ENCODE assay signal across 1 cellular context in the genomic region with DNA sequence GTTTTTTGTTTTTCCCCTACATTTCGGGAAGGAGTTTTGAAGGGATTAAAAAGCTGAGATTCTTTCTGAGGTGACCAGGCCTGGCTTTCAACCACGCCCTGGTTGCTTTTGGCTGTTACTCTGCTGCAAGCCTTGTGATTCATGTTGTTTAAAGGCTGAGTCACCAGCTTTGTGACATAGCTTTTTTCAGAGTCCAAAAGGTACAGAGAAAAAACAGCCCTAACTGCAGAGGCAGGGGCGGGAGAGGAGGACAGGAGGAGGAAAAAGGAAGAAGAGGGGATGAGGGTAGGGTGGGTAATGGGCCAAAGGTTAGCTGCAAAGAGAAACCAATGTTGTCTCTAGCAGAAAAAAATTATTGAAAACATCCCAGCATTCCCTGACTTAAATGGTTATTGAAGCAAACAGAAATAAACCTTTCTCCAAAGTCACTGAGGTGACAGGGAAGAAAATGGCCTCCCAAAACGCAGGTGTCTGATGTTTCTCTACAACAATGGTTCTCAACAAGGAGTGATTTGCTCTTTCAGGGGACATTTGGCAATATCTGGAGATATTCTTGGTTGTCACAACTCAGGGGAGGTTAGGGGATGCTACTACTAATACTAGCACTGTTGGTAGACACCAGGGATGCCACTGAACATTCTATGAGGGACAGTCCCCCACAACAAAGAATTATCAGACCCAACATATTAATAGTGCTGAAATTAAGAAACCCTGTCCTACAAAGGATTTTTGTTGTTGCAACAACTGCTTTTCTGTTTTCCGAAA.
TF ChIP-seq lines count a peak whose summit lies in the region.

No MANE protein-coding gene starts in this region.

TF ChIP-seq in K562, 482 proteins besides CTCF, POLR2A, EP300 and RAD21 (continued from another document and continues in another):
- no peak for TF ChIP-seq ZBTB34 (CRISPR knock-in tag; IDR thresholded peaks at IDR 0.05)
- TF ChIP-seq MXI1 (IDR thresholded peaks at IDR 0.05; ENCODE audit: low read depth, low read length), result 0 out of 2 replicates have a peak, but pooled peaks have one; percentile 12
- TF ChIP-seq NFRKB (IDR thresholded peaks at IDR 0.05; ENCODE audit: low read depth), result peak; percentile 87
- TF ChIP-seq SUPT5H (IDR thresholded peaks at IDR 0.05), result peak; percentile 48; the same call in 1 of the 2 replicates
- TF ChIP-seq E2F8 (IDR thresholded peaks at IDR 0.05; ENCODE audit: low read depth, partially characterized antibody), result peak; percentile 28
- TF ChIP-seq TRIM24 (IDR thresholded peaks at IDR 0.05), result peak in 1 of 2 experiments; percentile 12; a peak in 1 of 4 replicates
- no peak for TF ChIP-seq ATF4 (CRISPR knock-in tag; IDR thresholded peaks at IDR 0.05)
- TF ChIP-seq CBFA2T2 (conservative IDR thresholded peaks at IDR 0.05), result no peak
- TF ChIP-seq ERF (CRISPR knock-in tag; IDR thresholded peaks at IDR 0.05), result no peak
- TF ChIP-seq LEF1 (IDR thresholded peaks at IDR 0.05), result peak; percentile 15; the same call in 1 of the 2 replicates
- no peak for TF ChIP-seq PRMT5 (CRISPR knock-in tag; IDR thresholded peaks at IDR 0.05)
- TF ChIP-seq RBM39 (optimal IDR thresholded peaks at IDR 0.05; ENCODE audit: low read depth, low read length), result no peak
- no peak for TF ChIP-seq SP2 (IDR thresholded peaks at IDR 0.05; ENCODE audit: extremely low read depth, low read depth, low read length, poor library complexity, severe bottlenecking)
- no peak for TF ChIP-seq FOXK1 (CRISPR knock-in tag; IDR thresholded peaks at IDR 0.05; ENCODE audit: borderline replicate concordance)
- TF ChIP-seq COPS2 (conservative IDR thresholded peaks at IDR 0.05), result no peak
- TF ChIP-seq, protein P1, sequence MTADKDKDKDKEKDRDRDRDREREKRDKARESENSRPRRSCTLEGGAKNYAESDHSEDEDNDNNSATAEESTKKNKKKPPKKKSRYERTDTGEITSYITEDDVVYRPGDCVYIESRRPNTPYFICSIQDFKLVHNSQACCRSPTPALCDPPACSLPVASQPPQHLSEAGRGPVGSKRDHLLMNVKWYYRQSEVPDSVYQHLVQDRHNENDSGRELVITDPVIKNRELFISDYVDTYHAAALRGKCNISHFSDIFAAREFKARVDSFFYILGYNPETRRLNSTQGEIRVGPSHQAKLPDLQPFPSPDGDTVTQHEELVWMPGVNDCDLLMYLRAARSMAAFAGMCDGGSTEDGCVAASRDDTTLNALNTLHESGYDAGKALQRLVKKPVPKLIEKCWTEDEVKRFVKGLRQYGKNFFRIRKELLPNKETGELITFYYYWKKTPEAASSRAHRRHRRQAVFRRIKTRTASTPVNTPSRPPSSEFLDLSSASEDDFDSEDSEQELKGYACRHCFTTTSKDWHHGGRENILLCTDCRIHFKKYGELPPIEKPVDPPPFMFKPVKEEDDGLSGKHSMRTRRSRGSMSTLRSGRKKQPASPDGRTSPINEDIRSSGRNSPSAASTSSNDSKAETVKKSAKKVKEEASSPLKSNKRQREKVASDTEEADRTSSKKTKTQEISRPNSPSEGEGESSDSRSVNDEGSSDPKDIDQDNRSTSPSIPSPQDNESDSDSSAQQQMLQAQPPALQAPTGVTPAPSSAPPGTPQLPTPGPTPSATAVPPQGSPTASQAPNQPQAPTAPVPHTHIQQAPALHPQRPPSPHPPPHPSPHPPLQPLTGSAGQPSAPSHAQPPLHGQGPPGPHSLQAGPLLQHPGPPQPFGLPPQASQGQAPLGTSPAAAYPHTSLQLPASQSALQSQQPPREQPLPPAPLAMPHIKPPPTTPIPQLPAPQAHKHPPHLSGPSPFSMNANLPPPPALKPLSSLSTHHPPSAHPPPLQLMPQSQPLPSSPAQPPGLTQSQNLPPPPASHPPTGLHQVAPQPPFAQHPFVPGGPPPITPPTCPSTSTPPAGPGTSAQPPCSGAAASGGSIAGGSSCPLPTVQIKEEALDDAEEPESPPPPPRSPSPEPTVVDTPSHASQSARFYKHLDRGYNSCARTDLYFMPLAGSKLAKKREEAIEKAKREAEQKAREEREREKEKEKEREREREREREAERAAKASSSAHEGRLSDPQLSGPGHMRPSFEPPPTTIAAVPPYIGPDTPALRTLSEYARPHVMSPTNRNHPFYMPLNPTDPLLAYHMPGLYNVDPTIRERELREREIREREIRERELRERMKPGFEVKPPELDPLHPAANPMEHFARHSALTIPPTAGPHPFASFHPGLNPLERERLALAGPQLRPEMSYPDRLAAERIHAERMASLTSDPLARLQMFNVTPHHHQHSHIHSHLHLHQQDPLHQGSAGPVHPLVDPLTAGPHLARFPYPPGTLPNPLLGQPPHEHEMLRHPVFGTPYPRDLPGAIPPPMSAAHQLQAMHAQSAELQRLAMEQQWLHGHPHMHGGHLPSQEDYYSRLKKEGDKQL (CRISPR knock-in tag; IDR thresholded peaks at IDR 0.05; ENCODE audit: borderline replicate concordance), result no peak
- TF ChIP-seq YBX1 (IDR thresholded peaks at IDR 0.05), result no peak
- TF ChIP-seq MAZ (CRISPR knock-in tag; conservative IDR thresholded peaks at IDR 0.05 in 1 of 2, IDR thresholded peaks at IDR 0.05 in 1 of 2), result peak in 1 of 2 experiments; percentile 37; a peak in 1 of 4 replicates
- TF ChIP-seq PCBP1 (IDR thresholded peaks at IDR 0.05; ENCODE audit: low read depth, low read length, poor library complexity, severe bottlenecking), result no peak
- TF ChIP-seq, protein P2, sequence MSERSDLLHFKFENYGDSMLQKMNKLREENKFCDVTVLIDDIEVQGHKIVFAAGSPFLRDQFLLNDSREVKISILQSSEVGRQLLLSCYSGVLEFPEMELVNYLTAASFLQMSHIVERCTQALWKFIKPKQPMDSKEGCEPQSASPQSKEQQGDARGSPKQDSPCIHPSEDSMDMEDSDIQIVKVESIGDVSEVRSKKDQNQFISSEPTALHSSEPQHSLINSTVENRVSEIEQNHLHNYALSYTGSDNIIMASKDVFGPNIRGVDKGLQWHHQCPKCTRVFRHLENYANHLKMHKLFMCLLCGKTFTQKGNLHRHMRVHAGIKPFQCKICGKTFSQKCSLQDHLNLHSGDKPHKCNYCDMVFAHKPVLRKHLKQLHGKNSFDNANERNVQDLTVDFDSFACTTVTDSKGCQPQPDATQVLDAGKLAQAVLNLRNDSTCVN (CRISPR knock-in tag; IDR thresholded peaks at IDR 0.05), result 0 out of 2 replicates have a peak, but pooled peaks have one; percentile 23
- TF ChIP-seq CREB3L1 (IDR thresholded peaks at IDR 0.05; ENCODE audit: borderline replicate concordance, low read depth), result no peak
- TF ChIP-seq HCFC1 (IDR thresholded peaks at IDR 0.05; ENCODE audit: low read depth, low read length), result no peak
- no peak for TF ChIP-seq MGA (IDR thresholded peaks at IDR 0.05)
